7 cellular contexts compared by ENCODE assay signal in the genomic region with DNA sequence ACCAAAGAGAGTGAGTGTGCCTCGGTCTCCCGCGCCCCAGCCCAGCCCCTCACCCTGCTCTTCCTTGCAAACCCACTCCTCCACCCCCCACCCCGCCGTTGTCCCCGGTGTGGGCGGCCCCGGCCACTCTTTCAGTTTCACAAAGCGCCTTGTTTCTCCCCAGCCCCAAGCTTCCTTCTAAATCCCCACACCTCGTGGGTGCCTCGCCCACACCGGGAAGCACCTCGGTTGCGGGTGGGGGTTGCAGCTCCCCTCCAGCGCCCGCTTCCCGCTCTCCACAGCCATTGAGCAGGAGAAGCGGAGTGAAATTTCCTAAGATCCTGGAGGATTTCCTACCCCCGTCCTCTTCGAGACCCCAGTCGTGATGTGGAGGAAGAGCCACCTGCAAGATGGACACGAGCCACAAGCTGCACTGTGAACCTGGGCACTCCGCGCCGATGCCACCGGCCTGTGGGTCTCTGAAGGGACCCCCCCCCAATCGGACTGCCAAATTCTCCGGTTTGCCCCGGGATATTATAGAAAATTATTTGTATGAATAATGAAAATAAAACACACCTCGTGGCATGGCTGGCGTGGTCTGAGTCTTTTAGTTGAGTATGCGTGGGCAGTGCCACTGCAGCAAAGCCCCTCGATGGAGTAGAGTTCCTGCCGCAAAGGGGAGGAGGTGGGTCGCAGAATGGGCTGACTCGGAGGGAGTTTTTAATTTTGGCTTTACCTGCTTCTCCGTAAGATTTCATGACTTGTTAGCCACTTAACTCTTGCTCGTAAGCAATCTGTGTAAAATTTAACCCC.
DNase-seq lines count a peak whose midpoint lies in the region; ATAC-seq and TF ChIP-seq lines count a peak whose summit lies in the region.

No MANE protein-coding gene starts in this region.

- H3K4me3 ChIP-seq in astrocyte of the spinal cord (ENCODE audit: low read depth, low read length) = peak overlapping the region; percentile 86

- ATAC-seq in GM18868 (IDR thresholded peaks at IDR 0.05; ENCODE audit: unreplicated experiment) (peak; percentile 28), HG02763 (IDR thresholded peaks at IDR 0.05; ENCODE audit: unreplicated experiment) (peak; percentile 37)

- peak; percentile 19 for DNase-seq in RKO (ENCODE audit: low spot score)
- no peak for DNase-seq in astrocyte of the spinal cord (ENCODE audit: low read depth, low spot score)
- peak; percentile 39 for DNase-seq in iPS-NIHi11 (ENCODE audit: low spot score)
- peak in 2 of 3 donors; percentile 52 to 53 for DNase-seq in stimulated activated CD4-positive, alpha-beta T cell treated with anti-CD3 and anti-CD28 coated beads, Interleukin-12 subunit alpha, Interleukin-12 subunit beta, amount 100 ng/mL, for 48 hours (ENCODE audit: low read depth in 2 of 3, low spot score in 1 of 3)
- DNase-seq in NCI-H187 (lab: John Stamatoyannopoulos, UW) = no peak

- in situ Hi-C loops in astrocyte of the spinal cord (cut with HindIII; ENCODE audit: low sequenced_read_pairs) = no loop called here

- TF ChIP-seq CTCF in astrocyte of the spinal cord (IDR thresholded peaks at IDR 0.05; ENCODE audit: low read depth, low read length) = no peak

Comparison
In these comparisons a context has a peak if more than half of its experiments do, and no peak if none do; other contexts are left out.
1. DNase-seq: peak in RKO (single experiment), iPS-NIHi11 (single experiment) and stimulated activated CD4-positive, alpha-beta T cell treated with anti-CD3 and anti-CD28 coated beads, Interleukin-12 subunit alpha, Interleukin-12 subunit beta, amount 100 ng/mL, for 48 hours (2 of 3); none in astrocyte of the spinal cord (single experiment) and NCI-H187 (0 of 2).